ENCODE assay signal across 1 cellular context in genomic region chr9:136079916-136080246, GRCh38.
TF ChIP-seq lines count a peak whose summit lies in the region.

No MANE protein-coding gene starts in this region.

TF ChIP-seq in SK-N-SH, 30 proteins besides CTCF, POLR2A, EP300 and RAD21 (continued from another document):
- TF ChIP-seq PBX3 (IDR thresholded peaks at IDR 0.05) (no peak), USF2 (IDR thresholded peaks at IDR 0.05; ENCODE audit: borderline replicate concordance, low read depth, low read length) (no peak), SMC3 (IDR thresholded peaks at IDR 0.05; ENCODE audit: low read depth, low read length) (no peak), ELF1 (IDR thresholded peaks at IDR 0.05) (no peak), FOXM1 (IDR thresholded peaks at IDR 0.05; ENCODE audit: low read depth) (no peak), NFIC (IDR thresholded peaks at IDR 0.05; ENCODE audit: borderline replicate concordance) (no peak), SIN3A (IDR thresholded peaks at IDR 0.05; ENCODE audit: borderline replicate concordance, low read depth, low read length) (no peak), EZH2phosphoT487 (IDR thresholded peaks at IDR 0.05; ENCODE audit: borderline replicate concordance, low read depth) (no peak), RFX5 (IDR thresholded peaks at IDR 0.05; ENCODE audit: low read length) (no peak)
- TF ChIP-seq, protein P1, sequence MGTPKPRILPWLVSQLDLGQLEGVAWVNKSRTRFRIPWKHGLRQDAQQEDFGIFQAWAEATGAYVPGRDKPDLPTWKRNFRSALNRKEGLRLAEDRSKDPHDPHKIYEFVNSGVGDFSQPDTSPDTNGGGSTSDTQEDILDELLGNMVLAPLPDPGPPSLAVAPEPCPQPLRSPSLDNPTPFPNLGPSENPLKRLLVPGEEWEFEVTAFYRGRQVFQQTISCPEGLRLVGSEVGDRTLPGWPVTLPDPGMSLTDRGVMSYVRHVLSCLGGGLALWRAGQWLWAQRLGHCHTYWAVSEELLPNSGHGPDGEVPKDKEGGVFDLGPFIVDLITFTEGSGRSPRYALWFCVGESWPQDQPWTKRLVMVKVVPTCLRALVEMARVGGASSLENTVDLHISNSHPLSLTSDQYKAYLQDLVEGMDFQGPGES (IDR thresholded peaks at IDR 0.05; ENCODE audit: low read depth, low read length): no peak
